18 cellular contexts compared by ENCODE assay signal in genomic region chr2:96664366-96664765, GRCh38. TPM values are rescaled to one million over a fixed set of nuclear protein-coding genes. Genes with fewer than 3 reads are reported as not detected.
DNase-seq lines count a peak whose midpoint lies in the region; ATAC-seq and TF ChIP-seq lines count a peak whose summit lies in the region.
"Had no signal": no experiment of that assay in that cellular context is flagged by ENCODE, and none has a peak within 500 bp of the region (broad histone marks: within the 10 kb centered on the region; RNA-seq: fewer than 3 reads in every experiment).

No MANE protein-coding gene starts in this region.

- H3K4me1 ChIP-seq in HEK293 (ENCODE audit: control insufficient read depth, insufficient read depth, low read length) (no peaks in the 10 kb centered on the region), skeletal muscle tissue (ENCODE audit: control insufficient read depth in 3 of 3, insufficient read depth in 3 of 3, low read length in 3 of 3) (peaks cover 0 to 13% (median 9%) of the 10 kb centered on the region in 3 donors)
- H3K4me1 ChIP-seq: Caco-2, colonic mucosa, prostate gland, suprapubic skin had no signal

- H3K27me3 ChIP-seq in skeletal muscle tissue (ENCODE audit: control insufficient read depth in 3 of 3, insufficient read depth in 3 of 3, low read length in 3 of 3), result peaks cover 0 to 5% (median 0%) of the 10 kb centered on the region in 3 donors
- H3K27me3 ChIP-seq in H7 (ENCODE audit: control insufficient read depth, insufficient read depth, low read length), result no peaks in the 10 kb centered on the region
- H3K27me3 ChIP-seq: colonic mucosa, suprapubic skin had no signal

- POLR2A ChIA-PET in HEK293 (lab: Yijun Ruan, JAX), result interaction anchor here (1.4 kb wide), 1 partner anchor 26 kb away, joined by 7 read pairs; the partner anchor contains the start of gene KANSL3

- no peak for TF ChIP-seq CTCF in HEK293 (tag by site-specific recombination; IDR thresholded peaks at IDR 0.05)
- TF ChIP-seq CTCF in fibroblast of villous mesenchyme (IDR thresholded peaks at IDR 0.05; ENCODE audit: insufficient read depth, low read depth, low read length), result no peak

- no peak for ATAC-seq in HG02885 (IDR thresholded peaks at IDR 0.05; ENCODE audit: poor library complexity, unreplicated experiment)

- H3K9me3 ChIP-seq in HEK293 (ENCODE audit: control insufficient read depth, insufficient read depth, low read depth, low read length) (no peaks in the 10 kb centered on the region), skeletal muscle tissue (ENCODE audit: control insufficient read depth in 3 of 3, low read length in 3 of 3) (no peaks in the 10 kb centered on the region)
- H3K9me3 ChIP-seq: colonic mucosa, prostate gland, suprapubic skin had no signal

- CTCF ChIA-PET in HEK293 (lab: Yijun Ruan, JAX), result no interaction called here

- H3K4me3 ChIP-seq in HEK293 (ENCODE audit: low read depth, low read length), result no peak overlapping the region
- no peak overlapping the region for H3K4me3 ChIP-seq in fibroblast of villous mesenchyme (ENCODE audit: low read depth, low read length)
- H3K4me3 ChIP-seq in skeletal muscle tissue (ENCODE audit: low read length in 3 of 3), result no peak overlapping the region
- no peak overlapping the region for H3K4me3 ChIP-seq in H7 (ENCODE audit: insufficient read depth, low read depth, low read length)
- H3K4me3 ChIP-seq: colonic mucosa, prostate gland, suprapubic skin had no signal

- no peaks in the 10 kb centered on the region for H3K36me3 ChIP-seq in HEK293 (ENCODE audit: control insufficient read depth in 2 of 2, insufficient read depth in 1 of 2, low read length in 2 of 2)
- H3K36me3 ChIP-seq in skeletal muscle tissue (ENCODE audit: control insufficient read depth in 3 of 3, insufficient read depth in 3 of 3, low read length in 3 of 3), result no peaks in the 10 kb centered on the region
- H3K36me3 ChIP-seq in H7 (replicated peaks; ENCODE audit: control insufficient read depth, insufficient read depth, low read length), result no peaks in the 10 kb centered on the region
- H3K36me3 ChIP-seq: colonic mucosa, prostate gland, suprapubic skin had no signal

- H3K27ac ChIP-seq in HEK293 (ENCODE audit: extremely low read depth, low read depth, low read length), result no peak overlapping the region
- peak overlapping the region; percentile 79 for H3K27ac ChIP-seq in skeletal muscle tissue (ENCODE audit: low read depth, low read length)
- H3K27ac ChIP-seq: colonic mucosa, suprapubic skin had no signal

- DNase-seq in amniotic epithelial cell (ENCODE audit: low read depth) (peak; percentile 30), fibroblast of villous mesenchyme (ENCODE audit: low read depth) (peak; percentile 22), H7 (no peak), globus pallidus (ENCODE audit: low spot score) (no peak), NCI-H2107 (lab: John Stamatoyannopoulos, UW) (no peak)
- DNase-seq: activated CD4-positive, alpha-beta T cell treated with anti-CD3 and anti-CD28 coated beads, Interleukin-2, amount 50 U/mL, for 4 hours; colonic mucosa; NCI-H1436; NCI-H2171 treated with DMSO at 0.1 percent for 48 hours; stimulated activated CD8-positive, alpha-beta memory T cell treated with anti-CD3 and anti-CD28 coated beads, Interleukin-4, amount 100 ng/mL, for 48 hours had no signal

- H3K9ac ChIP-seq in skeletal muscle tissue (ENCODE audit: low read depth in 1 of 3, low read length in 3 of 3), result no peak overlapping the region

TF ChIP-seq in HEK293, 187 proteins besides CTCF, POLR2A, EP300 and RAD21:
- TF ChIP-seq SETDB1 (IDR thresholded peaks at IDR 0.05; ENCODE audit: insufficient read length, low read length) (peak; percentile 77), ZNF146 (tag by site-specific recombination; IDR thresholded peaks at IDR 0.05) (peak; percentile 88), ZNF580 (tag by site-specific recombination; IDR thresholded peaks at IDR 0.05) (peak; percentile 57; the same call in 1 of the 2 replicates)
- TF ChIP-seq, protein P1, sequence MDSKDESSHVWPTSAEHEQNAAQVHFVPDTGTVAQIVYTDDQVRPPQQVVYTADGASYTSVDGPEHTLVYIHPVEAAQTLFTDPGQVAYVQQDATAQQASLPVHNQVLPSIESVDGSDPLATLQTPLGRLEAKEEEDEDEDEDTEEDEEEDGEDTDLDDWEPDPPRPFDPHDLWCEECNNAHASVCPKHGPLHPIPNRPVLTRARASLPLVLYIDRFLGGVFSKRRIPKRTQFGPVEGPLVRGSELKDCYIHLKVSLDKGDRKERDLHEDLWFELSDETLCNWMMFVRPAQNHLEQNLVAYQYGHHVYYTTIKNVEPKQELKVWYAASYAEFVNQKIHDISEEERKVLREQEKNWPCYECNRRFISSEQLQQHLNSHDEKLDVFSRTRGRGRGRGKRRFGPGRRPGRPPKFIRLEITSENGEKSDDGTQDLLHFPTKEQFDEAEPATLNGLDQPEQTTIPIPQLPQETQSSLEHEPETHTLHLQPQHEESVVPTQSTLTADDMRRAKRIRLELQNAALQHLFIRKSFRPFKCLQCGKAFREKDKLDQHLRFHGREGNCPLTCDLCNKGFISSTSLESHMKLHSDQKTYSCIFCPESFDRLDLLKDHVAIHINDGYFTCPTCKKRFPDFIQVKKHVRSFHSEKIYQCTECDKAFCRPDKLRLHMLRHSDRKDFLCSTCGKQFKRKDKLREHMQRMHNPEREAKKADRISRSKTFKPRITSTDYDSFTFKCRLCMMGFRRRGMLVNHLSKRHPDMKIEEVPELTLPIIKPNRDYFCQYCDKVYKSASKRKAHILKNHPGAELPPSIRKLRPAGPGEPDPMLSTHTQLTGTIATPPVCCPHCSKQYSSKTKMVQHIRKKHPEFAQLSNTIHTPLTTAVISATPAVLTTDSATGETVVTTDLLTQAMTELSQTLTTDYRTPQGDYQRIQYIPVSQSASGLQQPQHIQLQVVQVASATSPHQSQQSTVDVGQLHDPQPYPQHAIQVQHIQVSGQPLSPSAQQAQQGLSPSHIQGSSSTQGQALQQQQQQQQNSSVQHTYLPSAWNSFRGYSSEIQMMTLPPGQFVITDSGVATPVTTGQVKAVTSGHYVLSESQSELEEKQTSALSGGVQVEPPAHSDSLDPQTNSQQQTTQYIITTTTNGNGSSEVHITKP (tag by site-specific recombination; IDR thresholded peaks at IDR 0.05), result no peak

RNA-seq across cellular contexts. Expression of gene FER1L5, which starts 21.8 kb away (rescaled TPM):
- total RNA-seq in fibroblast of villous mesenchyme, result 0.64 and 0.86 TPM in 2 replicates
- total RNA-seq in skeletal muscle tissue, result 0.52 TPM
- total RNA-seq in H7 (2014; rRNA removed; shearing (Covaris generic)), result 0.07 and 0.24 TPM in 2 replicates
- total RNA-seq: colonic mucosa, HT1080, mononuclear cell, suprapubic skin had no signal

RNA-seq across cellular contexts. Expression of gene KANSL3, which starts 26.3 kb away (rescaled TPM):
- total RNA-seq in fibroblast of villous mesenchyme (35.4 and 37.4 TPM in 2 replicates), skeletal muscle tissue (23.5 TPM)
- total RNA-seq in H7 (2014; rRNA removed; shearing (Covaris generic)), result 32.3 and 33.5 TPM in 2 replicates

Comparison
In these comparisons a context has a peak if more than half of its experiments do, and no peak if none do; other contexts are left out.
1. DNase-seq: peak in amniotic epithelial cell (single experiment) and fibroblast of villous mesenchyme (single experiment); none in H7 (single experiment), globus pallidus (single experiment) and NCI-H2107 (single experiment).